22 cellular contexts compared by ENCODE assay signal in the genomic region with DNA sequence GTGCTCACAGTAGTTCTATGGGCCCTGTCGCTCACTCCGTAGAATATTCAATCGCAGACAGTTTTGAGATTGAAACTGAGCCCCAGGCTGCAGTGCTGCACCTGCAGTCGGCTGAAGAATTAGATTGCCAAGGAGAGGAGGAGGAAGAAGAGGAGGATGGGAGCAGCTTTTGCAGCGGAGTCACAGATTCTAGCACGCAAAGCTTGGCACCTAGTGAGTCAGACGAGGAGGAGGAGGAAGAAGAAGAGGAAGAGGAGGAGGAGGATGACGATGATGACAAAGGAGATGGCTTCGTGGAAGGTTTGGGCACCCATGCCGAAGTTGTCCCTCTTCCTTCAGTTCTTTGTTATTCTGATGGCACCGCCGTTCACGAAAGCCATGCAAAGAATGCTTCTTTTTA.
"Had no signal": no experiment of that assay in that cellular context is flagged by ENCODE, and none has a peak within 500 bp of the region (broad histone marks: within the 10 kb centered on the region; RNA-seq: fewer than 3 reads in every experiment).

No MANE protein-coding gene starts in this region.

- H3K27ac ChIP-seq: foreskin keratinocyte, hepatocyte, left ventricle myocardium inferior, lower lobe of right lung, psoas muscle, stomach, thyroid gland, uterus had no signal

- H3K4me1 Mint-ChIP-seq: memory B cell had no signal

- H3K79me2 ChIP-seq: hepatocyte had no signal

- H3K27me3 Mint-ChIP-seq: dendritic cell treated with granulocyte-macrophage colony-stimulating factor and Interleukin-4, amounts not matched to agents 40 ng/mL and 50 ng/mL, for 4 days; naive B cell; type B pancreatic cell had no signal

- H3K36me3 ChIP-seq: lower lobe of right lung, thyroid gland, uterus had no signal

- H3K9me3 Mint-ChIP-seq: dendritic cell treated with granulocyte-macrophage colony-stimulating factor and Interleukin-4, amounts not matched to agents 40 ng/mL and 50 ng/mL, for 4 days; memory B cell; naive B cell; nephron progenitor cell; type B pancreatic cell had no signal

- H3K4me3 ChIP-seq: hepatocyte, left ventricle myocardium inferior, lower lobe of right lung, psoas muscle, stomach, thyroid gland, uterus had no signal

- DNase-seq: erythroblast; foreskin keratinocyte; islet precursor cell; left ventricle myocardium inferior; lower lobe of right lung; midbrain; naive B cell; nephron progenitor cell; psoas muscle; small intestine; stimulated activated CD4-positive, alpha-beta T cell treated with anti-CD3 and anti-CD28 coated beads, Interleukin-12 subunit alpha, Interleukin-12 subunit beta, amount 100 ng/mL, for 4 hours; stimulated activated naive CD4-positive, alpha-beta T cell; stomach; substantia nigra; thyroid gland; uterus had no signal

- H3K4me3 Mint-ChIP-seq: dendritic cell treated with granulocyte-macrophage colony-stimulating factor and Interleukin-4, amounts not matched to agents 40 ng/mL and 50 ng/mL, for 4 days; memory B cell; naive B cell; nephron progenitor cell; type B pancreatic cell had no signal

- H2AFZ ChIP-seq: hepatocyte had no signal

- H3K27me3 ChIP-seq: foreskin keratinocyte, hepatocyte, stomach, thyroid gland, uterus had no signal

- H3K36me3 Mint-ChIP-seq: memory B cell, naive B cell had no signal

- ATAC-seq: foreskin keratinocyte, lower lobe of right lung, psoas muscle had no signal

- H3K4me1 ChIP-seq: foreskin keratinocyte, psoas muscle, stomach, uterus had no signal

- H3K9me3 ChIP-seq: left ventricle myocardium inferior, lower lobe of right lung, psoas muscle, stomach, thyroid gland, uterus had no signal

- H3K4me2 ChIP-seq: hepatocyte had no signal

- FAIRE-seq: colon, endothelial cell of umbilical vein, small intestine had no signal

- H3K27ac Mint-ChIP-seq: dendritic cell treated with granulocyte-macrophage colony-stimulating factor and Interleukin-4, amounts not matched to agents 40 ng/mL and 50 ng/mL, for 4 days; memory B cell; type B pancreatic cell had no signal
